20 cellular contexts compared by ENCODE assay signal in the genomic region with DNA sequence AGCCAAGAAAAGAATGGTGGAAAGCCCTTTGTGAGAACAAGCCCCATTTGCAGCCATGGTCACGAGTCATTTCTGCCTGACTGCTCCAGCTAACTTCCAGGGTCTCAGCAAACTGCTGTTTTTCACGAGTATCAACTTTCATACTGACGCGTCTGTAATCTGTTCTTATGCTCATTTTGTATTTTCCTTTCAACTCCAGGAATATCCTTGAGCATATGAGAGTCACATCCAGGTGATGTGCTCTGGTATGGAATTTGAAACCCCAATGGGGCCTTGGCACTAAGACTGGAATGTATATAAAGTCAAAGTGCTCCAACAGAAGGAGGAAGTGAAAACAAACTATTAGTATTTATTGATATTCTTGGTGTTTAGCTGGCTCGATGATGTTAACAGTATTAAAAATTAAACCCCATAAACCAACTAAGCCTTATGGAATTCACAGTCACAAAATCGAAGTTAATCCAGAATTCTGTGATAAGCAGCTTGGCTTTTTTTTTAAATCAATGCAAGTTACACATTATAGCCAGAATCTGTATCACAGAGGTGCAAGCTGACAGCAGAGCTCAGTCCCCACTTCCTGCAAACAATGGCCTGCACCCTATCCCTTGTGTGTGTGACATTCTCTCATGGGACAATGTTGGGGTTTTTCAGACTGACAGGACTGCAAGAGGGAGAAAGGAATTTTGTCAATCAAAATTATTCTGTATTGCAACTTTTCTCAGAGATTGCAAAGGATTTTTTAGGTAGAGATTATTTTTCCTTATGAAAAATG. TPM values are rescaled to one million over a fixed set of nuclear protein-coding genes. Genes with fewer than 3 reads are reported as not detected.
DNase-seq lines count a peak whose midpoint lies in the region; ATAC-seq and TF ChIP-seq lines count a peak whose summit lies in the region.
"Had no signal": no experiment of that assay in that cellular context is flagged by ENCODE, and none has a peak within 500 bp of the region (broad histone marks: within the 10 kb centered on the region; RNA-seq: fewer than 3 reads in every experiment).

No MANE protein-coding gene starts in this region.

- H3K18ac ChIP-seq in IMR-90 (ENCODE audit: low read depth, low read length), result peak overlapping the region; percentile 75; the same call in 1 of the 2 replicates

- DNase-seq in IMR-90 (peak; percentile 54), osteoblast (ENCODE audit: insufficient read length, low spot score, missing footprints) (peak; percentile 45), NCI-H345 treated with DMSO at 0.1 percent for 48 hours (lab: John Stamatoyannopoulos, UW; ENCODE audit: unreplicated experiment) (no peak), esophagus squamous epithelium (lab: John Stamatoyannopoulos, UW) (no peak), SHP77 (lab: John Stamatoyannopoulos, UW) (no peak)
- no peak for DNase-seq in activated naive CD4-positive, alpha-beta T cell treated with anti-CD3 and anti-CD28 coated beads for 36 hours
- DNase-seq: BE2C; DMS79; heart right ventricle; NCI-H1092 treated with DMSO at 0.1 percent for 48 hours; NCI-H226; retina; stimulated activated CD4-positive, alpha-beta T cell treated with anti-CD3 and anti-CD28 coated beads, Interleukin-1b, Interleukin-23, amount 100 ng/mL, for 48 hours had no signal

- H3K9ac ChIP-seq in IMR-90 (ENCODE audit: low read depth, low read length), result no peak overlapping the region
- H3K9ac ChIP-seq: neural progenitor cell had no signal

- no peak overlapping the region for H2AK9ac ChIP-seq in IMR-90 (replicated peaks; ENCODE audit: low read depth, low read length, poor library complexity)

- H2BK15ac ChIP-seq in IMR-90 (ENCODE audit: low read depth, low read length), result peak overlapping the region; percentile 3; the same call in 1 of the 3 replicates

- no peak overlapping the region for H3K23ac ChIP-seq in IMR-90 (ENCODE audit: low read depth, low read length)

- no peaks in the 10 kb centered on the region for H3K36me3 Mint-ChIP-seq in activated naive CD4-positive, alpha-beta T cell treated with anti-CD3 and anti-CD28 coated beads for 36 hours (ENCODE audit: low read depth)
- H3K36me3 Mint-ChIP-seq: activated naive CD8-positive, alpha-beta T cell; neural progenitor cell had no signal

- H3K4me2 ChIP-seq in IMR-90 (ENCODE audit: low read depth, low read length) (no peak overlapping the region), osteoblast (ENCODE audit: insufficient read depth, low read length) (no peak overlapping the region)
- H3K4me2 ChIP-seq: neural progenitor cell had no signal

- no peak overlapping the region for H3K27ac Mint-ChIP-seq in activated naive CD4-positive, alpha-beta T cell treated with anti-CD3 and anti-CD28 coated beads for 36 hours
- H3K27ac Mint-ChIP-seq: activated naive CD8-positive, alpha-beta T cell; neural progenitor cell had no signal

- no peaks in the 10 kb centered on the region for H3K9me3 Mint-ChIP-seq in activated naive CD4-positive, alpha-beta T cell treated with anti-CD3 and anti-CD28 coated beads for 36 hours
- H3K9me3 Mint-ChIP-seq: neural progenitor cell had no signal

- POLR2A ChIA-PET in IMR-90 (lab: Charles Lee; ENCODE audit: unreplicated experiment), result no interaction called here

- H3K56ac ChIP-seq in IMR-90 (ENCODE audit: extremely low read depth, insufficient read depth, low read length), result no peak overlapping the region

- no peak overlapping the region for H2AK5ac ChIP-seq in IMR-90 (ENCODE audit: low read depth, low read length)

- peak overlapping the region; percentile 24; the same call in 1 of the 2 replicates for H2BK120ac ChIP-seq in IMR-90 (ENCODE audit: low read depth, low read length)

- BruUV-seq in IMR-90 (replicated peaks; lab: Mats Ljungman, UMichigan), result TSS peak; percentile 42

- ATAC-seq in GM18505 (IDR thresholded peaks at IDR 0.05; ENCODE audit: unreplicated experiment) (peak; percentile 62), GM21529 (IDR thresholded peaks at IDR 0.05; ENCODE audit: unreplicated experiment) (peak; percentile 64), IMR-90 (ENCODE audit: low read depth) (no peak)
- ATAC-seq: heart right ventricle had no signal

- H3K36me3 ChIP-seq in IMR-90 (ENCODE audit: control insufficient read depth, insufficient read depth, low read length) (no peaks in the 10 kb centered on the region), osteoblast (ENCODE audit: insufficient read depth, low read length) (peaks cover 29% of the 10 kb centered on the region), esophagus squamous epithelium (no peaks in the 10 kb centered on the region)
- H3K36me3 ChIP-seq: BE2C, neural progenitor cell, SJSA1, suprapubic skin had no signal

- no peaks in the 10 kb centered on the region for H3K27me3 ChIP-seq in IMR-90 (ENCODE audit: control insufficient read depth, insufficient read depth, low read length)
- no peaks in the 10 kb centered on the region for H3K27me3 ChIP-seq in osteoblast (ENCODE audit: insufficient read depth, low read length)
- peaks cover 0 to 91% (median 4%) of the 10 kb centered on the region in 4 donors for H3K27me3 ChIP-seq in esophagus squamous epithelium
- H3K27me3 ChIP-seq: BE2C, heart right ventricle, neural progenitor cell, SJSA1, suprapubic skin had no signal

- no peak overlapping the region for H2BK5ac ChIP-seq in IMR-90 (ENCODE audit: low read depth, low read length, poor library complexity, severe bottlenecking)

- no peaks in the 10 kb centered on the region for H3K9me1 ChIP-seq in IMR-90 (ENCODE audit: insufficient read depth, low read length)

- H3K4me3 ChIP-seq in IMR-90 (ENCODE audit: insufficient read depth, low read depth, low read length) (no peak overlapping the region), osteoblast (ENCODE audit: insufficient read depth, low read length) (no peak overlapping the region), esophagus squamous epithelium (no peak overlapping the region)
- H3K4me3 ChIP-seq: heart right ventricle, neural progenitor cell, SJSA1, suprapubic skin had no signal

- no peaks in the 10 kb centered on the region for H3K27me3 Mint-ChIP-seq in activated naive CD4-positive, alpha-beta T cell treated with anti-CD3 and anti-CD28 coated beads for 36 hours (ENCODE audit: low read depth)

- TF ChIP-seq POLR2A in GM18505 (IDR thresholded peaks at IDR 0.05; ENCODE audit: borderline replicate concordance, extremely low read depth, insufficient read depth, insufficient read length), result no peak
- TF ChIP-seq POLR2A in IMR-90 (IDR thresholded peaks at IDR 0.05; ENCODE audit: low read depth, low read length), result no peak
- TF ChIP-seq POLR2A in esophagus squamous epithelium (IDR thresholded peaks at IDR 0.05), result no peak

- 62% methylated on average over 3 of the region's 6 CpGs; no CpG with 5 or more reads in 1 of the 2 experiments for WGBS in IMR-90 (ENCODE audit: extremely low coverage in 2 of 2, insufficient read length in 1 of 2), 2 experiments
- whole genome bisulfite sequencing in esophagus squamous epithelium, 2 donors, result 69 to 70% methylated on average over 6 of the region's 6 CpGs

- H4K91ac ChIP-seq in IMR-90 (ENCODE audit: insufficient read depth, low read depth, low read length), result peak overlapping the region; percentile 2; the same call in 1 of the 2 replicates

- no peaks in the 10 kb centered on the region for H4K20me1 ChIP-seq in IMR-90 (ENCODE audit: insufficient read depth, low read length)
- no peaks in the 10 kb centered on the region for H4K20me1 ChIP-seq in osteoblast (ENCODE audit: insufficient read depth, low read length)

- peak overlapping the region; percentile 66; the same call in 1 of the 2 replicates for H3K14ac ChIP-seq in IMR-90 (replicated peaks; ENCODE audit: low read depth, low read length)

- CTCF ChIA-PET in IMR-90 (lab: Yijun Ruan, JAX), result interaction anchor here (0.9 kb wide), 1 partner anchor 15 kb away, joined by 3 read pairs; no protein-coding TSS in a partner anchor
- CTCF ChIA-PET in activated naive CD4-positive, alpha-beta T cell treated with anti-CD3 and anti-CD28 coated beads for 36 hours (lab: Charles Lee), result interaction anchor here (0.5 to 1.6 kb wide), 3 partner anchors 60 to 190 kb away, joined by 3 to 7 read pairs (median 4); no protein-coding TSS in a partner anchor

- H3K27ac ChIP-seq in IMR-90 (ENCODE audit: insufficient read depth, low read length) (peak overlapping the region; percentile 43; the same call in 1 of the 2 replicates), osteoblast (ENCODE audit: low read depth, low read length) (no peak overlapping the region), esophagus squamous epithelium (no peak overlapping the region)
- H3K27ac ChIP-seq: heart right ventricle, neural progenitor cell, SJSA1, suprapubic skin had no signal

- peak overlapping the region; percentile 63; the same call in 1 of the 2 replicates for H3K4ac ChIP-seq in IMR-90 (ENCODE audit: low read depth, low read length)

- no peak for TF ChIP-seq RAD21 in IMR-90 (IDR thresholded peaks at IDR 0.05; ENCODE audit: low read length)

- peak overlapping the region; percentile 8; the same call in 1 of the 2 replicates for H2BK20ac ChIP-seq in IMR-90 (ENCODE audit: low read depth, low read length)

- peak overlapping the region in 1 of 2 experiments; percentile 24; a peak in 1 of 4 replicates for H4K8ac ChIP-seq in IMR-90 (ENCODE audit: low read depth in 2 of 2, low read length in 2 of 2)

- no peak overlapping the region for H3K4me3 Mint-ChIP-seq in activated naive CD4-positive, alpha-beta T cell treated with anti-CD3 and anti-CD28 coated beads for 36 hours
- H3K4me3 Mint-ChIP-seq: activated naive CD8-positive, alpha-beta T cell; neural progenitor cell had no signal

- H4K5ac ChIP-seq in IMR-90 (ENCODE audit: low read depth, low read length), result no peak overlapping the region; the same call in 1 of the 2 replicates

- H3K9me3 ChIP-seq in IMR-90 (ENCODE audit: control insufficient read depth, insufficient read depth, low read length) (no peaks in the 10 kb centered on the region), osteoblast (ENCODE audit: low read depth, low read length) (no peaks in the 10 kb centered on the region), esophagus squamous epithelium (no peaks in the 10 kb centered on the region)
- H3K9me3 ChIP-seq: BE2C, heart right ventricle, SJSA1, suprapubic skin had no signal

- dilution Hi-C loops in IMR-90 (cut with HindIII; ENCODE audit: low sequenced_read_pairs, unreplicated experiment), result no loop called here

- H3K4me1 ChIP-seq in IMR-90 (ENCODE audit: control insufficient read depth, insufficient read depth, low read length) (peaks cover 14% of the 10 kb centered on the region), osteoblast (ENCODE audit: insufficient read depth, low read length) (peaks cover 18% of the 10 kb centered on the region), esophagus squamous epithelium (peaks cover 0 to 7% (median 0%) of the 10 kb centered on the region in 3 donors)
- H3K4me1 ChIP-seq: BE2C, neural progenitor cell, suprapubic skin had no signal

- no peaks in the 10 kb centered on the region for H3K79me1 ChIP-seq in IMR-90 (ENCODE audit: low read depth in 1 of 2, low read length in 2 of 2)

- H2AFZ ChIP-seq in IMR-90 (replicated peaks; ENCODE audit: low read length, poor library complexity) (no peak overlapping the region), osteoblast (ENCODE audit: low read length) (no peak overlapping the region)
- H2AFZ ChIP-seq: neural progenitor cell had no signal

- H3K4me1 Mint-ChIP-seq in activated naive CD4-positive, alpha-beta T cell treated with anti-CD3 and anti-CD28 coated beads for 36 hours (ENCODE audit: low read depth), result no peaks in the 10 kb centered on the region

- intact Hi-C loops in IMR-90 (cut with micrococcal nuclease), result no loop called here
- intact Hi-C loops in esophagus squamous epithelium (cut with DNase I), result no loop called here
- intact Hi-C loops in activated naive CD4-positive, alpha-beta T cell treated with anti-CD3 and anti-CD28 coated beads for 36 hours (cut with micrococcal nuclease), result no loop called here

- in situ Hi-C loops in IMR-90 (cut with MboI; ENCODE audit: low sequenced_read_pairs), result no loop called here

- no peaks in the 10 kb centered on the region for H3K79me2 ChIP-seq in osteoblast (ENCODE audit: insufficient read depth, low read length)

- TF ChIP-seq CTCF in IMR-90 (conservative IDR thresholded peaks at IDR 0.05; ENCODE audit: low read depth, low read length) (no peak), osteoblast (IDR thresholded peaks at IDR 0.05; ENCODE audit: extremely low read depth, low read depth, low read length) (no peak), esophagus squamous epithelium (IDR thresholded peaks at IDR 0.05) (no peak)

RNA-seq across cellular contexts. Expression of a gene that starts 26.1 kb away (rescaled TPM):
- total RNA-seq in IMR-90 (2012; rRNA removed) (21.7 and 31.9 TPM in 2 replicates), osteoblast (128 and 136 TPM in 2 replicates), esophagus squamous epithelium (1 to 10 TPM in 1 of 4 donors, under 1 TPM in 2, not detected in 1; 0.53 to 1.1 (median 0.53) TPM)
- polyA plus RNA-seq in IMR-90 (2012; rRNA removed), result 18.3 and 20.5 TPM in 2 replicates
- polyA plus RNA-seq in IMR-90 (2012; cell fraction: cytosol; rRNA removed), result 24.8 and 32.4 TPM in 2 replicates
- 45.7 and 80.2 TPM in 2 replicates for polyA plus RNA-seq in IMR-90 (2012; cell fraction: nucleus; rRNA removed; ENCODE audit: low replicate concordance)
- under 1 TPM; 0.26 to 0.74 TPM for total RNA-seq in activated naive CD4-positive, alpha-beta T cell treated with anti-CD3 and anti-CD28 coated beads for 36 hours
- polyA plus RNA-seq: keratinocyte had no signal

Comparison
In these comparisons a context has a peak if more than half of its experiments do, and no peak if none do; other contexts are left out.
1. DNase-seq: peak in IMR-90 (single experiment) and osteoblast (single experiment); none in NCI-H345 treated with DMSO at 0.1 percent for 48 hours (single experiment), esophagus squamous epithelium (single experiment), activated naive CD4-positive, alpha-beta T cell treated with anti-CD3 and anti-CD28 coated beads for 36 hours (single experiment) and SHP77 (0 of 2).
2. RNA of a gene that starts 26.1 kb away (total RNA-seq): 128 to 136 TPM in osteoblast and 21.7 to 31.9 TPM in IMR-90; 0.26 to 0.74 TPM in activated naive CD4-positive, alpha-beta T cell treated with anti-CD3 and anti-CD28 coated beads for 36 hours and 0.53 to 1.1 TPM in esophagus squamous epithelium; every median in the first group is over 10 times any median in the second.